ENCODE assay signal across 22 cellular contexts in the genomic region with DNA sequence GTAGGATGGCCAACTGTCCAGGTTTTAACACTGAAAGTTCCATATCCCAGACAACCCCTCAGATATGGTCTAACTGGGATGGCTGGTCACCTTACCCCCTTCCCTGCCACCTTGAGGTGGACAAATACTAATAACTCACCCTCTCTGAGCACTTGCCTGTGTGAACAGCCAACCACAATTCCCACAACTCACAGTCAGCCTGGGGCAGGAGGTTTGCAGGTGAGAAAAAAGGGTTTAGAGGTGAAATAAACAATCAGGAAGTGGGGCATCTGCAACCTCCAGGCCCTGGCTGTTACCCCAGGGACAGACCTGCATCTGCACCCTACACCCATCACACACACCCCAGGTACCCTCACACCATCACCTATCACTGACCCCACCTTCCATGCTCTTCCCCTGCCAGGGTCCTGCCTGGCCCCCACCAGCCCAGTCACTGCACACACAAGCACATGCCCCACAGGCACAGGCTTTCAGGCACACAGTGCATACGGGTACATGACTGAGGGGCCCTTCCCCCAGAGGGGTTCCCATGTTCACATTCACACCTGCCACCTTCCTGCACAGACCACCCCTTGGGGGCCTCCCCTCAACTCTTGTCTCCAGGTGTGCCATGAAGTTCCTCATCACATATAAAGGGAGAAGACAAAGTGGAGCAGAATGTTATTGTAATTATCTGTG.
"Had no signal": no experiment of that assay in that cellular context is flagged by ENCODE, and none has a peak within 500 bp of the region (broad histone marks: within the 10 kb centered on the region; RNA-seq: fewer than 3 reads in every experiment).

No MANE protein-coding gene starts in this region.

- DNase-seq: activated B cell treated with CpG ODN at 0.5 μM for 24 hours; activated CD4-positive, alpha-beta memory T cell treated with anti-CD3 and anti-CD28 coated beads for 36 hours; activated CD4-positive, alpha-beta T cell treated with anti-CD3 and anti-CD28 coated beads for 4 hours; activated CD8-positive, alpha-beta memory T cell treated with anti-CD3 and anti-CD28 coated beads, Interleukin-2, amount 10 ng/mL, durations not matched to agents 7 days and 5 days; aorta; caudate nucleus; dorsolateral prefrontal cortex; heart right ventricle; kidney glomerular epithelial cell; left ventricle myocardium inferior; nucleus accumbens; small intestine; stimulated activated CD4-positive, alpha-beta T cell treated with anti-CD3 and anti-CD28 coated beads, Interleukin-15, amount 100 ng/mL, for 24 hours; stimulated activated naive B cell treated with anti-CD40 and anti-IgM and Interleukin-4, amounts not matched to agents 10 μg/mL and 1 μg/mL and 100 μg/mL, for 72 hours; transverse colon had no signal

- H3K36me3 Mint-ChIP-seq: activated CD4-positive, alpha-beta memory T cell treated with anti-CD3 and anti-CD28 coated beads for 36 hours; activated CD8-positive, alpha-beta memory T cell treated with anti-CD3 and anti-CD28 coated beads, Interleukin-2, amount 10 ng/mL, durations not matched to agents 7 days and 5 days; brain; mesothelial cell of epicardium had no signal

- H3K4me1 Mint-ChIP-seq: activated B cell treated with CpG ODN at 0.5 μM for 24 hours; activated CD8-positive, alpha-beta memory T cell treated with anti-CD3 and anti-CD28 coated beads, Interleukin-2, amount 10 ng/mL, durations not matched to agents 7 days and 5 days; activated T-helper 17 cell treated with anti-CD3 and anti-CD28 coated beads, Interleukin-2, amount 50 U/mL, for 72 hours; brain; mesothelial cell of epicardium; nephron; stimulated activated naive B cell treated with anti-CD40 and anti-IgM and Interleukin-4, amounts not matched to agents 10 μg/mL and 1 μg/mL and 100 μg/mL, for 72 hours had no signal

- H3K27ac ChIP-seq: dorsolateral prefrontal cortex, heart right ventricle, left ventricle myocardium inferior, transverse colon had no signal

- H3K36me3 ChIP-seq: heart right ventricle, left ventricle myocardium inferior, transverse colon had no signal

- ATAC-seq: activated CD8-positive, alpha-beta memory T cell treated with anti-CD3 and anti-CD28 coated beads, Interleukin-2, amount 10 ng/mL, durations not matched to agents 7 days and 5 days; activated naive CD4-positive, alpha-beta T cell treated with anti-CD3 and anti-CD28 coated beads, Interleukin-2, amount 50 U/mL, for 72 hours; activated T-helper 17 cell treated with anti-CD3 and anti-CD28 coated beads, Interleukin-2, amount 50 U/mL, for 72 hours; heart right ventricle; sciatic nerve had no signal

- H3K27ac Mint-ChIP-seq: activated B cell treated with CpG ODN at 0.5 μM for 24 hours; activated CD4-positive, alpha-beta memory T cell treated with anti-CD3 and anti-CD28 coated beads for 36 hours; activated CD8-positive, alpha-beta memory T cell treated with anti-CD3 and anti-CD28 coated beads, Interleukin-2, amount 10 ng/mL, durations not matched to agents 7 days and 5 days; activated T-helper 17 cell treated with anti-CD3 and anti-CD28 coated beads, Interleukin-2, amount 50 U/mL, for 72 hours; brain; mesothelial cell of epicardium; nephron; stimulated activated naive B cell treated with anti-CD40 and anti-IgM and Interleukin-4, amounts not matched to agents 10 μg/mL and 1 μg/mL and 100 μg/mL, for 72 hours; T-helper 1 cell treated with Interleukin-12 subunit alpha and Interleukin-12 subunit beta and Interleukin-4 antibody, amounts not matched to agents 30 μg/mL and 1 μg/mL, for 36 hours had no signal

- H3K4me3 ChIP-seq: dorsolateral prefrontal cortex, heart right ventricle, left ventricle myocardium inferior, transverse colon had no signal

- H3K27me3 ChIP-seq: transverse colon had no signal

- H3K4me3 Mint-ChIP-seq: activated B cell treated with CpG ODN at 0.5 μM for 24 hours; activated CD4-positive, alpha-beta memory T cell treated with anti-CD3 and anti-CD28 coated beads for 36 hours; activated CD8-positive, alpha-beta memory T cell treated with anti-CD3 and anti-CD28 coated beads, Interleukin-2, amount 10 ng/mL, durations not matched to agents 7 days and 5 days; activated T-helper 17 cell treated with anti-CD3 and anti-CD28 coated beads, Interleukin-2, amount 50 U/mL, for 72 hours; brain; mesothelial cell of epicardium; nephron; stimulated activated naive B cell treated with anti-CD40 and anti-IgM and Interleukin-4, amounts not matched to agents 10 μg/mL and 1 μg/mL and 100 μg/mL, for 72 hours; T-helper 1 cell treated with Interleukin-12 subunit alpha and Interleukin-12 subunit beta and Interleukin-4 antibody, amounts not matched to agents 30 μg/mL and 1 μg/mL, for 36 hours had no signal

- H3K9me3 ChIP-seq: transverse colon had no signal

- H3K4me1 ChIP-seq: heart right ventricle, left ventricle myocardium inferior had no signal

- H3K9me3 Mint-ChIP-seq: activated T-helper 17 cell treated with anti-CD3 and anti-CD28 coated beads, Interleukin-2, amount 50 U/mL, for 72 hours; mesothelial cell of epicardium; T-helper 1 cell treated with Interleukin-12 subunit alpha and Interleukin-12 subunit beta and Interleukin-4 antibody, amounts not matched to agents 30 μg/mL and 1 μg/mL, for 36 hours had no signal

- H3K27me3 Mint-ChIP-seq: activated B cell treated with CpG ODN at 0.5 μM for 24 hours; activated CD8-positive, alpha-beta memory T cell treated with anti-CD3 and anti-CD28 coated beads, Interleukin-2, amount 10 ng/mL, durations not matched to agents 7 days and 5 days had no signal
